23 cellular contexts compared by ENCODE assay signal in the genomic region with DNA sequence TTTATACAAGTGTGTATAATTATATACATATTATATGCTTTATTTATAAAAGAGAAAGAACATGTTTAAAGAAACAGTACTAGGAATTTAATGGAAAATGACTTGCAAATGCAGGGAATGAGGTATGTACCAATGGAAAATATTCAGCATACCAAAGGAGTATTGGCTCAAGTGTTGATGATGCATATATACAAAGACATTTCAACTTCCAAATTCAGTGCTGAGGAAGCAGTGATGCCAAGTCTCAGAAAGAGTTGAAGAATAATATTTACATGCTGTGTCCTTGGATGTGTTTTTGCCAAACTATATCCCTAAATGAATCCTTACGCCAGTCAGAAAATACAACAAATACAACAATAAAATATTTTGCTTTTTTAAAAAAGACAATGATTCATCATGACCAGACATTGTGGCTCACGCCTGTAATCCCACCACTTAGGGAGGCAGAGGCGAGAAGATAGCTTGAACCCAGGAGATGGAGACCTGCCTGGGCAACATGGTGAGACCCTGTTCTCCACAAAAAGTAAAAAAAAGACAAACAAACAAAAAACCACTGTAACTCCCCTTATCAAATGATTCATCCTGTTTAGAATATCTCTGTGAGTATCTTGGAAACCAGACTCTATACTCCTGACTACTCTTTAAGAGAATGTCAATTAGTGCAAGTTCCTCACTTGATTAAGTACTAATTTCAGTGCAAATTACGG.
DNase-seq lines count a peak whose midpoint lies in the region; ATAC-seq and TF ChIP-seq lines count a peak whose summit lies in the region.
"Had no signal": no experiment of that assay in that cellular context is flagged by ENCODE, and none has a peak within 500 bp of the region (broad histone marks: within the 10 kb centered on the region; RNA-seq: fewer than 3 reads in every experiment).

No MANE protein-coding gene starts in this region.

- no peak overlapping the region for H3K27ac Mint-ChIP-seq in naive thymus-derived CD4-positive, alpha-beta T cell
- H3K27ac Mint-ChIP-seq: activated naive CD4-positive, alpha-beta T cell treated with anti-CD3 and anti-CD28 coated beads, Interleukin-2, amount 50 U/mL, for 24 hours; brain; dendritic cell treated with granulocyte-macrophage colony-stimulating factor and Interleukin-4, amounts not matched to agents 40 ng/mL and 50 ng/mL, for 4 days; type B pancreatic cell had no signal

- H3K27ac ChIP-seq in mesendoderm (ENCODE audit: low read depth, low read length) (no peak overlapping the region), suprapubic skin (no peak overlapping the region), heart left ventricle (peak overlapping the region in 1 of 12 donors; percentile 38), caudate nucleus (ENCODE audit: low read depth, low read length) (no peak overlapping the region)
- no peak overlapping the region for H3K27ac ChIP-seq in naive thymus-derived CD4-positive, alpha-beta T cell (ENCODE audit: low read depth, low read length)
- H3K27ac ChIP-seq: C4-2B, ovary had no signal

- H3K4me1 ChIP-seq in mesendoderm (ENCODE audit: control insufficient read depth, low read depth, low read length) (no peaks in the 10 kb centered on the region), suprapubic skin (no peaks in the 10 kb centered on the region), heart left ventricle (peaks cover 0 to 6% (median 0%) of the 10 kb centered on the region in 12 donors)
- no peaks in the 10 kb centered on the region for H3K4me1 ChIP-seq in naive thymus-derived CD4-positive, alpha-beta T cell (ENCODE audit: control insufficient read depth in 2 of 2, insufficient read depth in 2 of 2, low read length in 2 of 2)

- CTCF ChIA-PET in naive thymus-derived CD4-positive, alpha-beta T cell (lab: Charles Lee) = no interaction called here

- H3K4me1 Mint-ChIP-seq in naive thymus-derived CD4-positive, alpha-beta T cell = no peaks in the 10 kb centered on the region
- H3K4me1 Mint-ChIP-seq: activated naive CD4-positive, alpha-beta T cell treated with anti-CD3 and anti-CD28 coated beads, Interleukin-2, amount 50 U/mL, for 24 hours; brain had no signal

- TF ChIP-seq POLR2A in suprapubic skin (IDR thresholded peaks at IDR 0.05) (no peak), heart left ventricle (IDR thresholded peaks at IDR 0.05) (no peak)

- no peak overlapping the region for H4K5ac ChIP-seq in mesendoderm (ENCODE audit: low read length)

- H3K27me3 Mint-ChIP-seq in naive thymus-derived CD4-positive, alpha-beta T cell = no peaks in the 10 kb centered on the region
- H3K27me3 Mint-ChIP-seq: activated naive CD4-positive, alpha-beta T cell treated with anti-CD3 and anti-CD28 coated beads, Interleukin-2, amount 50 U/mL, for 24 hours; brain; dendritic cell treated with granulocyte-macrophage colony-stimulating factor and Interleukin-4, amounts not matched to agents 40 ng/mL and 50 ng/mL, for 4 days; type B pancreatic cell had no signal

- POLR2A ChIA-PET in naive thymus-derived CD4-positive, alpha-beta T cell (lab: Charles Lee) = no interaction called here

- H2BK120ac ChIP-seq in mesendoderm (ENCODE audit: low read depth, low read length) = no peak overlapping the region

- H3K9me3 Mint-ChIP-seq in naive thymus-derived CD4-positive, alpha-beta T cell = peaks cover 0 to 16% (median 3%) of the 10 kb centered on the region in 11 donors

- no peak overlapping the region for H3K56ac ChIP-seq in mesendoderm (ENCODE audit: low read length)

- no peaks in the 10 kb centered on the region for H3K79me1 ChIP-seq in mesendoderm (ENCODE audit: low read length)

- DNase-seq in HCEC 1CT (peak; percentile 62), choroid plexus epithelial cell (ENCODE audit: low read depth) (peak; percentile 73), mesendoderm (peak; percentile 30), suprapubic skin (ENCODE audit: low spot score in 2 of 2) (no peak), heart left ventricle (no peak), caudate nucleus (lab: John Stamatoyannopoulos, UW) (no peak)
- DNase-seq in naive thymus-derived CD4-positive, alpha-beta T cell = no peak
- DNase-seq: activated T-cell treated with anti-CD3 and anti-CD28 coated beads, Interleukin-2, amount 50 U/mL, for 48 hours; head of caudate nucleus; NCI-H2029; NCI-H510A; ovary; SK-N-SH; stimulated activated naive CD4-positive, alpha-beta T cell; T1000 had no signal

- H3K4me2 ChIP-seq in mesendoderm (ENCODE audit: low read length) = no peak overlapping the region
- H3K4me2 ChIP-seq: SK-N-SH had no signal

- H3K4me3 Mint-ChIP-seq in naive thymus-derived CD4-positive, alpha-beta T cell = no peak overlapping the region
- H3K4me3 Mint-ChIP-seq: activated naive CD4-positive, alpha-beta T cell treated with anti-CD3 and anti-CD28 coated beads, Interleukin-2, amount 50 U/mL, for 24 hours; brain; dendritic cell treated with granulocyte-macrophage colony-stimulating factor and Interleukin-4, amounts not matched to agents 40 ng/mL and 50 ng/mL, for 4 days; type B pancreatic cell had no signal

- H3K36me3 ChIP-seq in mesendoderm (ENCODE audit: control insufficient read depth, insufficient read depth, low read length) (no peaks in the 10 kb centered on the region), suprapubic skin (no peaks in the 10 kb centered on the region), heart left ventricle (no peaks in the 10 kb centered on the region)
- no peaks in the 10 kb centered on the region for H3K36me3 ChIP-seq in naive thymus-derived CD4-positive, alpha-beta T cell (ENCODE audit: control insufficient read depth in 2 of 3, insufficient read depth in 3 of 3, low read length in 3 of 3)
- H3K36me3 ChIP-seq: ovary had no signal

- no CpG with 5 or more reads among the region's 4 CpGs for WGBS in mesendoderm (ENCODE audit: extremely low coverage, insufficient coverage, low lambda C conversion rate)
- WGBS in suprapubic skin = 80% methylated on average over 4 of the region's 4 CpGs
- WGBS in heart left ventricle, 4 donors = 82 to 93% (median 92%) methylated on average over 4 of the region's 4 CpGs

- H3K9me3 ChIP-seq in suprapubic skin (no peaks in the 10 kb centered on the region), heart left ventricle (peaks cover 0 to 4% (median 0%) of the 10 kb centered on the region in 12 donors)
- H3K9me3 ChIP-seq in naive thymus-derived CD4-positive, alpha-beta T cell (ENCODE audit: control insufficient read depth in 2 of 3, low read length in 3 of 3) = no peaks in the 10 kb centered on the region
- H3K9me3 ChIP-seq: ovary, SK-N-SH had no signal

- H3K4me3 ChIP-seq in choroid plexus epithelial cell (ENCODE audit: low read depth, low read length) (no peak overlapping the region), mesendoderm (ENCODE audit: low read length) (no peak overlapping the region), suprapubic skin (no peak overlapping the region), heart left ventricle (no peak overlapping the region)
- H3K4me3 ChIP-seq in naive thymus-derived CD4-positive, alpha-beta T cell (ENCODE audit: low read length) = no peak overlapping the region
- H3K4me3 ChIP-seq: GM12878, ovary had no signal

- no peak overlapping the region for H3K18ac ChIP-seq in mesendoderm (ENCODE audit: low read length)

- H3K27me3 ChIP-seq in mesendoderm (ENCODE audit: insufficient read depth, low read length, poor library complexity) = no peaks in the 10 kb centered on the region
- H3K27me3 ChIP-seq in suprapubic skin = no peaks in the 10 kb centered on the region
- H3K27me3 ChIP-seq in naive thymus-derived CD4-positive, alpha-beta T cell (ENCODE audit: control insufficient read depth in 2 of 2, insufficient read depth in 2 of 2, low read length in 2 of 2) = no peaks in the 10 kb centered on the region
- no peaks in the 10 kb centered on the region for H3K27me3 ChIP-seq in heart left ventricle
- H3K27me3 ChIP-seq: ovary had no signal

- H3K9ac ChIP-seq in mesendoderm (ENCODE audit: low read length) = no peak overlapping the region
- H3K9ac ChIP-seq: SK-N-SH had no signal

- no peak overlapping the region for H2BK5ac ChIP-seq in mesendoderm (ENCODE audit: low read length)

- H3K36me3 Mint-ChIP-seq in naive thymus-derived CD4-positive, alpha-beta T cell = peaks cover 0 to 3% (median 0%) of the 10 kb centered on the region in 5 donors
- H3K36me3 Mint-ChIP-seq: activated naive CD4-positive, alpha-beta T cell treated with anti-CD3 and anti-CD28 coated beads, Interleukin-2, amount 50 U/mL, for 24 hours; brain; type B pancreatic cell had no signal

- peak; percentile 19 for TF ChIP-seq EP300 in suprapubic skin (IDR thresholded peaks at IDR 0.05)

- no peak overlapping the region for H3K23ac ChIP-seq in mesendoderm (ENCODE audit: low read length)

- no peak overlapping the region for H2BK15ac ChIP-seq in mesendoderm (replicated peaks; ENCODE audit: low read depth)

- TF ChIP-seq CTCF in choroid plexus epithelial cell (conservative IDR thresholded peaks at IDR 0.05; ENCODE audit: low read depth, low read length) (no peak), suprapubic skin (IDR thresholded peaks at IDR 0.05) (no peak), heart left ventricle (IDR thresholded peaks at IDR 0.05) (no peak)

- H3K79me2 ChIP-seq in mesendoderm (ENCODE audit: control insufficient read depth, insufficient read depth, low read length) = no peaks in the 10 kb centered on the region

- H3K4ac ChIP-seq in mesendoderm (ENCODE audit: low read depth, low read length) = no peak overlapping the region

- no peak overlapping the region for H2AK5ac ChIP-seq in mesendoderm (ENCODE audit: low read length)

- H4K8ac ChIP-seq in mesendoderm (ENCODE audit: low read depth, low read length) = no peak overlapping the region

- intact Hi-C loops in naive thymus-derived CD4-positive, alpha-beta T cell (cut with micrococcal nuclease) = no loop called here
- intact Hi-C loops in heart left ventricle (cut with DNase I) = no loop called here

- no peak for ATAC-seq in naive thymus-derived CD4-positive, alpha-beta T cell
- no peak for ATAC-seq in heart left ventricle
- ATAC-seq in HG03280 (IDR thresholded peaks at IDR 0.05; ENCODE audit: unreplicated experiment) = no peak
- ATAC-seq: GM12878, sciatic nerve had no signal

Comparison
In these comparisons a context has a peak if more than half of its experiments do, and no peak if none do; other contexts are left out.
1. DNase-seq: peak in HCEC 1CT (single experiment), choroid plexus epithelial cell (single experiment) and mesendoderm (single experiment); none in suprapubic skin (0 of 2), naive thymus-derived CD4-positive, alpha-beta T cell (0 of 9), heart left ventricle (0 of 5) and caudate nucleus (0 of 61).